In genomic region chr11:120759046-120759445, GRCh38 we compare ENCODE assay signal across 28 cellular contexts.
"Had no signal": no experiment of that assay in that cellular context is flagged by ENCODE, and none has a peak within 500 bp of the region (broad histone marks: within the 10 kb centered on the region; RNA-seq: fewer than 3 reads in every experiment).

No MANE protein-coding gene starts in this region.

- DNase-seq: activated CD4-positive, alpha-beta T cell treated with anti-CD3 and anti-CD28 coated beads for 1 hour; activated CD4-positive, alpha-beta T cell treated with anti-CD3 and anti-CD28 coated beads, Interleukin-2, amount 10 ng/mL, durations not matched to agents 7 days and 5 days; activated CD8-positive, alpha-beta memory T cell treated with anti-CD3 and anti-CD28 coated beads, Interleukin-2, amount 10 ng/mL, durations not matched to agents 7 days and 5 days; activated CD8-positive, alpha-beta T cell treated with anti-CD3 and anti-CD28 coated beads for 36 hours; activated naive CD4-positive, alpha-beta T cell; activated T-cell treated with anti-CD3 and anti-CD28 coated beads, Interleukin-2, amount 50 U/mL, for 48 hours; body of pancreas; cortex of kidney; endodermal cell; foreskin keratinocyte; heart left ventricle; hypothalamus; left lung; lower lobe of right lung; mucosa of descending colon; ovary; retina; sigmoid colon; small intestine; stimulated activated naive B cell treated with anti-CD40 and anti-IgM and Interleukin-4, amounts not matched to agents 10 μg/mL and 1 μg/mL and 100 μg/mL, for 72 hours; stomach; T-helper 2 cell; thyroid gland; upper lobe of right lung had no signal

- H3K27ac ChIP-seq: body of pancreas, foreskin keratinocyte, heart left ventricle, left lung, lower lobe of right lung, neutrophil, ovary, prostate gland, sigmoid colon, stomach, thyroid gland, upper lobe of right lung had no signal

- H3K4me1 ChIP-seq: body of pancreas, foreskin keratinocyte, heart left ventricle, left lung, lower lobe of right lung, prostate gland, sigmoid colon, stomach, upper lobe of right lung had no signal

- ATAC-seq: activated CD8-positive, alpha-beta memory T cell treated with anti-CD3 and anti-CD28 coated beads, Interleukin-2, amount 10 ng/mL, durations not matched to agents 7 days and 5 days; activated CD8-positive, alpha-beta T cell treated with anti-CD3 and anti-CD28 coated beads for 36 hours; body of pancreas; esophagus mucosa; foreskin keratinocyte; heart left ventricle; left lung; lower lobe of right lung; mucosa of descending colon; stimulated activated naive B cell treated with anti-CD40 and anti-IgM and Interleukin-4, amounts not matched to agents 10 μg/mL and 1 μg/mL and 100 μg/mL, for 72 hours; upper lobe of right lung had no signal

- FAIRE-seq: islet of Langerhans, small intestine had no signal

- H3K36me3 ChIP-seq: heart left ventricle, left lung, lower lobe of right lung, neutrophil, ovary, prostate gland, sigmoid colon, stomach, thyroid gland, upper lobe of right lung had no signal

- H3K9me3 ChIP-seq: body of pancreas, left lung, lower lobe of right lung, mucosa of descending colon, neutrophil, ovary, prostate gland, sigmoid colon, thyroid gland, upper lobe of right lung had no signal

- H3K27me3 ChIP-seq: body of pancreas, left lung, neutrophil, ovary, sigmoid colon, stomach, thyroid gland, upper lobe of right lung had no signal

- H3K4me3 ChIP-seq: body of pancreas, heart left ventricle, left lung, lower lobe of right lung, mucosa of descending colon, ovary, prostate gland, sigmoid colon, stomach, thyroid gland, upper lobe of right lung had no signal
